In the genomic region with DNA sequence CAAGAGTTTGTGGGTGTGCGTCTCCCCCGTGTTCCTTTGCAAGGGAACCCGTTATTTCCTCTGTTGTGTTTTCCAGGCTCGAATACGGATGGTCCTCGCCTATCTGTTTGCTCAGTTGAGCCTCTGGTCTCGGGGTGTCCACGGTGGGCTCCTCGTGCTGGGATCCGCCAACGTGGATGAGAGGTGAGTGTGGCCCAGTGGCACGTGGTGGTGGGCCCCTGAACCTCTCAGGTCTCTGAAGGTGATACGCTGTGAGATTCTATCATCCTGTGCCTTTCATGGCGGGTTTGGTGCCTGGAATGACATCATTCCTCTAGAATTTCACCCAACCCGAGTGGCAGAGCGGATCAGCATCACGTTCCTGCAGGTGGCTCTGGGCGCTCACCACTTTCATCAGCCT, we compare ENCODE assay signal across 18 cellular contexts. TPM values are rescaled to one million over a fixed set of nuclear protein-coding genes. Genes with fewer than 3 reads are reported as not detected.
DNase-seq lines count a peak whose midpoint lies in the region; ATAC-seq and TF ChIP-seq lines count a peak whose summit lies in the region.
"Had no signal": no experiment of that assay in that cellular context is flagged by ENCODE, and none has a peak within 500 bp of the region (broad histone marks: within the 10 kb centered on the region; RNA-seq: fewer than 3 reads in every experiment).

No MANE protein-coding gene starts in this region.

- no peaks in the 10 kb centered on the region for H3K27me3 ChIP-seq in right cardiac atrium (ENCODE audit: control insufficient read depth, insufficient read depth)

- no peaks in the 10 kb centered on the region for H3K9me3 ChIP-seq in right cardiac atrium (ENCODE audit: control insufficient read depth, low read length)
- H3K9me3 ChIP-seq: Caco-2, HAP-1 had no signal

- no peak overlapping the region for H3K4me3 ChIP-seq in right cardiac atrium (ENCODE audit: low read length)
- H3K4me3 ChIP-seq: HAP-1 had no signal

- ATAC-seq in activated T-cell treated with anti-CD3 and anti-CD28 coated beads, Interleukin-2, amount 50 U/mL, for 72 hours (replicated peaks in 1 of 2) = no peak
- ATAC-seq in left ventricle myocardium superior (no peak), right cardiac atrium (no peak)
- no peak for ATAC-seq in stimulated activated naive B cell treated with anti-CD40 and anti-IgM and Interleukin-4, amounts not matched to agents 10 μg/mL and 1 μg/mL and 100 μg/mL, for 72 hours (replicated peaks)

- TF ChIP-seq CTCF in GM20000 (IDR thresholded peaks at IDR 0.05; ENCODE audit: extremely low read depth, missing control alignments) = no peak

- no peak overlapping the region for H3K27ac Mint-ChIP-seq in activated T-cell treated with anti-CD3 and anti-CD28 coated beads, Interleukin-2, amount 50 U/mL, for 24 hours
- H3K27ac Mint-ChIP-seq in activated T-cell treated with anti-CD3 and anti-CD28 coated beads, Interleukin-2, amount 50 U/mL, for 72 hours = no peak overlapping the region
- H3K27ac Mint-ChIP-seq in stimulated activated naive B cell treated with anti-CD40 and anti-IgM and Interleukin-4, amounts not matched to agents 10 μg/mL and 1 μg/mL and 100 μg/mL, for 72 hours = no peak overlapping the region
- H3K27ac Mint-ChIP-seq: CD8-positive, alpha-beta memory T cell had no signal

- WGBS in right cardiac atrium = 97% methylated on average over 18 of the region's 18 CpGs

- H3K9me3 Mint-ChIP-seq in activated T-cell treated with anti-CD3 and anti-CD28 coated beads, Interleukin-2, amount 50 U/mL, for 24 hours = no peaks in the 10 kb centered on the region
- H3K9me3 Mint-ChIP-seq in activated T-cell treated with anti-CD3 and anti-CD28 coated beads, Interleukin-2, amount 50 U/mL, for 72 hours = no peaks in the 10 kb centered on the region
- H3K9me3 Mint-ChIP-seq in stimulated activated naive B cell treated with anti-CD40 and anti-IgM and Interleukin-4, amounts not matched to agents 10 μg/mL and 1 μg/mL and 100 μg/mL, for 72 hours = no peaks in the 10 kb centered on the region
- H3K9me3 Mint-ChIP-seq: CD8-positive, alpha-beta memory T cell had no signal

- no peak overlapping the region for H3K27ac ChIP-seq in right cardiac atrium (ENCODE audit: low read length)
- H3K27ac ChIP-seq: 22Rv1 had no signal

- H3K4me1 ChIP-seq in right cardiac atrium (ENCODE audit: control insufficient read depth, insufficient read depth, low read length) = no peaks in the 10 kb centered on the region
- H3K4me1 ChIP-seq: HAP-1 had no signal

- H3K4me1 Mint-ChIP-seq in activated T-cell treated with anti-CD3 and anti-CD28 coated beads, Interleukin-2, amount 50 U/mL, for 24 hours (ENCODE audit: low read depth) = peaks cover 23% of the 10 kb centered on the region
- peaks cover 27% of the 10 kb centered on the region for H3K4me1 Mint-ChIP-seq in activated T-cell treated with anti-CD3 and anti-CD28 coated beads, Interleukin-2, amount 50 U/mL, for 72 hours (ENCODE audit: low read depth)
- peaks cover 16 to 17% of the 10 kb centered on the region in 2 donors for H3K4me1 Mint-ChIP-seq in stimulated activated naive B cell treated with anti-CD40 and anti-IgM and Interleukin-4, amounts not matched to agents 10 μg/mL and 1 μg/mL and 100 μg/mL, for 72 hours

- H3K36me3 Mint-ChIP-seq in activated T-cell treated with anti-CD3 and anti-CD28 coated beads, Interleukin-2, amount 50 U/mL, for 24 hours (ENCODE audit: low read depth) = peaks cover 90% of the 10 kb centered on the region
- peaks cover 11 to 29% of the 10 kb centered on the region in 2 donors for H3K36me3 Mint-ChIP-seq in activated T-cell treated with anti-CD3 and anti-CD28 coated beads, Interleukin-2, amount 50 U/mL, for 72 hours (ENCODE audit: insufficient read depth in 2 of 2)
- H3K36me3 Mint-ChIP-seq in stimulated activated naive B cell treated with anti-CD40 and anti-IgM and Interleukin-4, amounts not matched to agents 10 μg/mL and 1 μg/mL and 100 μg/mL, for 72 hours = peaks cover 67 to 88% of the 10 kb centered on the region in 2 donors

- intact Hi-C loops in left ventricle myocardium superior (cut with micrococcal nuclease) (no loop called here), right cardiac atrium (cut with DNase I) (no loop called here), posterior vena cava (cut with DNase I) (no loop called here)

- DNase-seq in activated T-cell treated with anti-CD3 and anti-CD28 coated beads, Interleukin-2, amount 50 U/mL, for 24 hours = peak; percentile 11
- no peak for DNase-seq in activated T-cell treated with anti-CD3 and anti-CD28 coated beads, Interleukin-2, amount 50 U/mL, for 72 hours
- DNase-seq in left ventricle myocardium superior = peak; percentile 7
- no peak for DNase-seq in right cardiac atrium
- peak; percentile 62 for DNase-seq in posterior vena cava (ENCODE audit: low spot score)
- DNase-seq in GM20000 (ENCODE audit: low spot score) = no peak
- no peak for DNase-seq in epidermal melanocyte (ENCODE audit: insufficient read length, low spot score)
- DNase-seq in stimulated activated naive B cell treated with anti-CD40 and anti-IgM and Interleukin-4, amounts not matched to agents 10 μg/mL and 1 μg/mL and 100 μg/mL, for 72 hours = no peak
- DNase-seq: DND-41, GDM1 had no signal

- no peaks in the 10 kb centered on the region for H3K27me3 Mint-ChIP-seq in activated T-cell treated with anti-CD3 and anti-CD28 coated beads, Interleukin-2, amount 50 U/mL, for 24 hours
- H3K27me3 Mint-ChIP-seq in activated T-cell treated with anti-CD3 and anti-CD28 coated beads, Interleukin-2, amount 50 U/mL, for 72 hours (ENCODE audit: low read depth) = no peaks in the 10 kb centered on the region
- no peaks in the 10 kb centered on the region for H3K27me3 Mint-ChIP-seq in stimulated activated naive B cell treated with anti-CD40 and anti-IgM and Interleukin-4, amounts not matched to agents 10 μg/mL and 1 μg/mL and 100 μg/mL, for 72 hours

- no peak overlapping the region for H3K4me3 Mint-ChIP-seq in activated T-cell treated with anti-CD3 and anti-CD28 coated beads, Interleukin-2, amount 50 U/mL, for 24 hours
- no peak overlapping the region for H3K4me3 Mint-ChIP-seq in activated T-cell treated with anti-CD3 and anti-CD28 coated beads, Interleukin-2, amount 50 U/mL, for 72 hours
- no peak overlapping the region for H3K4me3 Mint-ChIP-seq in stimulated activated naive B cell treated with anti-CD40 and anti-IgM and Interleukin-4, amounts not matched to agents 10 μg/mL and 1 μg/mL and 100 μg/mL, for 72 hours
- H3K4me3 Mint-ChIP-seq: CD8-positive, alpha-beta memory T cell had no signal

RNA-seq across cellular contexts. Expression of a gene that starts 32.5 kb away (rescaled TPM):
- total RNA-seq in activated T-cell treated with anti-CD3 and anti-CD28 coated beads, Interleukin-2, amount 50 U/mL, for 72 hours = 100 to 1,000 TPM; 107 to 111 TPM
- 20.5 TPM for total RNA-seq in left ventricle myocardium superior
- 10 to 100 TPM; 23.0 to 28.2 (median 26.4) TPM for total RNA-seq in right cardiac atrium
- polyA plus RNA-seq in right cardiac atrium = 21.5 TPM
- total RNA-seq in posterior vena cava = 10 to 100 TPM; 38.7 to 48.1 TPM

RNA-seq across cellular contexts. Expression of a gene that starts 37.3 kb away (rescaled TPM):
- 10 to 100 TPM; 22.2 to 23.4 TPM for total RNA-seq in activated T-cell treated with anti-CD3 and anti-CD28 coated beads, Interleukin-2, amount 50 U/mL, for 72 hours
- total RNA-seq in left ventricle myocardium superior (41.3 TPM), right cardiac atrium (10 to 100 TPM; 52.7 to 73.5 (median 60.9) TPM), posterior vena cava (10 to 100 TPM; 14.9 to 15.5 TPM)
- 28.7 TPM for polyA plus RNA-seq in right cardiac atrium

RNA-seq across cellular contexts. Expression of a gene that starts 41.6 kb away (rescaled TPM):
- not detected for total RNA-seq in activated T-cell treated with anti-CD3 and anti-CD28 coated beads, Interleukin-2, amount 50 U/mL, for 72 hours
- not detected for total RNA-seq in left ventricle myocardium superior
- not detected for total RNA-seq in right cardiac atrium
- not detected for polyA plus RNA-seq in right cardiac atrium
- total RNA-seq in posterior vena cava = under 1 TPM in 1 of 2 donors, not detected in 1; 0.24 TPM
- total RNA-seq: A673; Caco-2; CD8-positive, alpha-beta memory T cell; H1; HT1080 had no signal
- polyA plus RNA-seq: BJ; CD8-positive, alpha-beta memory T cell; H1 had no signal

RNA-seq across cellular contexts. Expression of a gene that starts 52.4 kb away (rescaled TPM):
- not detected for total RNA-seq in activated T-cell treated with anti-CD3 and anti-CD28 coated beads, Interleukin-2, amount 50 U/mL, for 72 hours
- not detected for total RNA-seq in left ventricle myocardium superior
- total RNA-seq in right cardiac atrium = not detected
- polyA plus RNA-seq in right cardiac atrium = not detected
- total RNA-seq in posterior vena cava = not detected
- total RNA-seq: A673; Caco-2; CD8-positive, alpha-beta memory T cell; H1; HT1080 had no signal
- polyA plus RNA-seq: BJ; CD8-positive, alpha-beta memory T cell; H1 had no signal

Comparison
In these comparisons a context has a peak if more than half of its experiments do, and no peak if none do; other contexts are left out.
1. DNase-seq: peak in activated T-cell treated with anti-CD3 and anti-CD28 coated beads, Interleukin-2, amount 50 U/mL, for 24 hours (single experiment), left ventricle myocardium superior (single experiment) and posterior vena cava (single experiment); none in activated T-cell treated with anti-CD3 and anti-CD28 coated beads, Interleukin-2, amount 50 U/mL, for 72 hours (0 of 2), right cardiac atrium (0 of 3), GM20000 (single experiment), epidermal melanocyte (single experiment) and stimulated activated naive B cell treated with anti-CD40 and anti-IgM and Interleukin-4, amounts not matched to agents 10 μg/mL and 1 μg/mL and 100 μg/mL, for 72 hours (single experiment).